ENCODE assay signal across 18 cellular contexts in genomic region chr14:105118646-105119409, GRCh38. TPM values are rescaled to one million over a fixed set of nuclear protein-coding genes. Genes with fewer than 3 reads are reported as not detected.
DNase-seq lines count a peak whose midpoint lies in the region; TF ChIP-seq lines count a peak whose summit lies in the region.
"Had no signal": no experiment of that assay in that cellular context is flagged by ENCODE, and none has a peak within 500 bp of the region (broad histone marks: within the 10 kb centered on the region; RNA-seq: fewer than 3 reads in every experiment).

No MANE protein-coding gene starts in this region.

- no peaks in the 10 kb centered on the region for H4K20me1 ChIP-seq in mammary epithelial cell (ENCODE audit: insufficient read depth, low read length)

- no peak overlapping the region for H3K9ac ChIP-seq in mammary epithelial cell (ENCODE audit: insufficient read depth, low read length)

- no peaks in the 10 kb centered on the region for H3K27me3 ChIP-seq in mammary epithelial cell (ENCODE audit: insufficient read depth, low read length)
- H3K27me3 ChIP-seq: BE2C, cardiac muscle cell, ovary, testis had no signal

- peak overlapping the region; percentile 81 for H3K4me3 Mint-ChIP-seq in type B pancreatic cell
- H3K4me3 Mint-ChIP-seq: activated CD4-positive, alpha-beta memory T cell treated with anti-CD3 and anti-CD28 coated beads, Interleukin-2, amount 10 ng/mL, durations not matched to agents 7 days and 5 days; activated naive CD8-positive, alpha-beta T cell treated with anti-CD3 and anti-CD28 coated beads for 36 hours; activated T-cell treated with anti-CD3 and anti-CD28 coated beads, Interleukin-2, amount 50 U/mL, for 72 hours; GM23338 had no signal

- in situ Hi-C loops in mammary epithelial cell (cut with MboI; ENCODE audit: low sequenced_read_pairs in 2 of 2): no loop called here
- in situ Hi-C loops in KBM-7 (cut with MboI; ENCODE audit: low pct_unique_long_range_greater_than_20kb, low sequenced_read_pairs): no loop called here

- no peak for TF ChIP-seq CTCF in LNCaP clone FGC (IDR thresholded peaks at IDR 0.05; ENCODE audit: control insufficient read depth, extremely low read depth, insufficient read depth)
- TF ChIP-seq CTCF in mammary epithelial cell (conservative IDR thresholded peaks at IDR 0.05 in 1 of 2, IDR thresholded peaks at IDR 0.05 in 1 of 2; ENCODE audit: extremely low read depth in 1 of 2, insufficient read depth in 1 of 2, low read depth in 1 of 2, low read length in 2 of 2): no peak
- no peak for TF ChIP-seq CTCF in lower leg skin (IDR thresholded peaks at IDR 0.05)
- TF ChIP-seq CTCF in type B pancreatic cell (conservative IDR thresholded peaks at IDR 0.05): no peak

- H3K79me2 ChIP-seq in mammary epithelial cell (ENCODE audit: insufficient read depth, low read length): no peaks in the 10 kb centered on the region

- no peaks in the 10 kb centered on the region for H3K36me3 Mint-ChIP-seq in type B pancreatic cell
- H3K36me3 Mint-ChIP-seq: activated naive CD8-positive, alpha-beta T cell treated with anti-CD3 and anti-CD28 coated beads for 36 hours had no signal

- DNase-seq in LNCaP clone FGC (ENCODE audit: low read depth) (peak; percentile 69), mammary epithelial cell (peak; percentile 77), lower leg skin (ENCODE audit: low spot score in 2 of 2) (peak; percentile 66 to 87), type B pancreatic cell (ENCODE audit: extremely low spot score, unreplicated experiment) (peak; percentile 71), KBM-7 (no peak), NCI-H1417 treated with DMSO at 0.1 percent for 48 hours (lab: John Stamatoyannopoulos, UW) (no peak)
- no peak for DNase-seq in NK-92 treated with Interleukin-12 subunit alpha and Interleukin-12 subunit beta, amount 100 ng/mL, for 24 hours (lab: John Stamatoyannopoulos, UW)
- DNase-seq: activated CD4-positive, alpha-beta memory T cell treated with anti-CD3 and anti-CD28 coated beads, Interleukin-2, amount 10 ng/mL, durations not matched to agents 7 days and 5 days; activated naive CD8-positive, alpha-beta T cell treated with anti-CD3 and anti-CD28 coated beads for 36 hours; activated T-cell treated with anti-CD3 and anti-CD28 coated beads, Interleukin-2, amount 50 U/mL, for 72 hours; BE2C; IMR-90; ovary; SW 1271; testis had no signal

- H3K36me3 ChIP-seq in mammary epithelial cell (ENCODE audit: insufficient read depth, low read length): no peaks in the 10 kb centered on the region
- H3K36me3 ChIP-seq: BE2C, cardiac muscle cell, ovary had no signal

- peaks cover 5% of the 10 kb centered on the region for H3K4me1 Mint-ChIP-seq in type B pancreatic cell (ENCODE audit: unreplicated experiment)
- H3K4me1 Mint-ChIP-seq: activated CD4-positive, alpha-beta memory T cell treated with anti-CD3 and anti-CD28 coated beads, Interleukin-2, amount 10 ng/mL, durations not matched to agents 7 days and 5 days; activated naive CD8-positive, alpha-beta T cell treated with anti-CD3 and anti-CD28 coated beads for 36 hours; GM23338 had no signal

- peaks cover 24% of the 10 kb centered on the region for H3K4me1 ChIP-seq in mammary epithelial cell (ENCODE audit: insufficient read depth, low read length)
- H3K4me1 ChIP-seq: BE2C, testis had no signal

- TF ChIP-seq POLR2A in lower leg skin (IDR thresholded peaks at IDR 0.05): no peak

- BruUV-seq in mammary epithelial cell (replicated peaks; lab: Mats Ljungman, UMichigan): no TSS peak

- H3K27ac ChIP-seq in mammary epithelial cell (ENCODE audit: insufficient read depth, low read depth, low read length): no peak overlapping the region
- H3K27ac ChIP-seq: cardiac muscle cell, ovary, testis had no signal

- H3K9me3 Mint-ChIP-seq in type B pancreatic cell: peaks cover 12% of the 10 kb centered on the region

- intact Hi-C loops in mammary epithelial cell (cut with micrococcal nuclease) (loop anchor here (2.0 kb wide), 1 partner anchor 28 kb away; no protein-coding TSS in a partner anchor), lower leg skin (cut with DNase I; ENCODE audit: low total_unique reads) (no loop called here)

- CTCF ChIA-PET in mammary epithelial cell (lab: Charles Lee; ENCODE audit: low non-redundant PET): no interaction called here

- peak overlapping the region; percentile 74 for H3K4me2 ChIP-seq in mammary epithelial cell (ENCODE audit: insufficient read depth, low read depth, low read length)
- H3K4me2 ChIP-seq: GM23338 had no signal

- peaks cover 4% of the 10 kb centered on the region for H3K27me3 Mint-ChIP-seq in type B pancreatic cell

- H3K4me3 ChIP-seq in LNCaP clone FGC (ENCODE audit: low read depth, low read length): peak overlapping the region; percentile 17
- H3K4me3 ChIP-seq in mammary epithelial cell (replicated peaks in 1 of 3; ENCODE audit: insufficient read depth in 1 of 3, low read depth in 2 of 3, low read length in 3 of 3): no peak overlapping the region
- H3K4me3 ChIP-seq in lower leg skin (ENCODE audit: low read depth, poor library complexity, severe bottlenecking): no peak overlapping the region
- H3K4me3 ChIP-seq: cardiac muscle cell, GM23338, ovary, testis had no signal

- H2AFZ ChIP-seq in mammary epithelial cell (ENCODE audit: low read depth, low read length): peak overlapping the region; percentile 58
- H2AFZ ChIP-seq: GM23338 had no signal

- H3K27ac Mint-ChIP-seq in type B pancreatic cell: peak overlapping the region; percentile 97
- H3K27ac Mint-ChIP-seq: activated CD4-positive, alpha-beta memory T cell treated with anti-CD3 and anti-CD28 coated beads, Interleukin-2, amount 10 ng/mL, durations not matched to agents 7 days and 5 days; activated naive CD8-positive, alpha-beta T cell treated with anti-CD3 and anti-CD28 coated beads for 36 hours; activated T-cell treated with anti-CD3 and anti-CD28 coated beads, Interleukin-2, amount 50 U/mL, for 72 hours; GM23338 had no signal

- peaks cover 12% of the 10 kb centered on the region for H3K9me3 ChIP-seq in mammary epithelial cell (replicated peaks; ENCODE audit: insufficient read depth, low read length)
- H3K9me3 ChIP-seq: testis had no signal

- WGBS in mammary epithelial cell (ENCODE audit: low coverage, missing lambda C conversion rate): 0% methylated on average over 11 of the region's 11 CpGs
- WGBS in lower leg skin, 2 donors: 40 to 42% methylated on average over 11 of the region's 11 CpGs

- dilution Hi-C loops in mammary epithelial cell (cut with HindIII; ENCODE audit: low sequenced_read_pairs): no loop called here

RNA-seq across cellular contexts. Expression of gene JAG2, which starts 49.7 kb away (rescaled TPM):
- total RNA-seq in mammary epithelial cell (100 to 1,000 TPM in 1 of 2 donors, 10 to 100 TPM in 1; 75.2 to 124 TPM), lower leg skin (10 to 100 TPM; 50.4 to 96.1 (median 63.1) TPM), type B pancreatic cell (ENCODE audit: low replicate concordance) (16.5 and 37.1 TPM in 2 replicates)
- 42.6 TPM for polyA plus RNA-seq in mammary epithelial cell
- polyA minus RNA-seq in mammary epithelial cell: 67.1 TPM
- total RNA-seq: RPMI7951 had no signal

RNA-seq across cellular contexts. Expression of gene GPR132, which starts 53.6 kb away (rescaled TPM):
- under 1 TPM in 1 of 2 donors, not detected in 1; 0.24 TPM for total RNA-seq in mammary epithelial cell
- not detected for polyA plus RNA-seq in mammary epithelial cell
- not detected for polyA minus RNA-seq in mammary epithelial cell
- 1 to 10 TPM in 3 of 4 donors, under 1 TPM in 1; 0.84 to 1.3 (median 1.1) TPM for total RNA-seq in lower leg skin
- 0.24 and 0.33 TPM in 2 replicates for total RNA-seq in type B pancreatic cell (ENCODE audit: low replicate concordance)
- polyA plus RNA-seq: GM23338 had no signal

Comparison
In these comparisons a context has a peak if more than half of its experiments do, and no peak if none do; other contexts are left out.
1. DNase-seq: peak in LNCaP clone FGC (single experiment), mammary epithelial cell (single experiment), lower leg skin (2 of 2) and type B pancreatic cell (single experiment); none in KBM-7 (single experiment), NCI-H1417 treated with DMSO at 0.1 percent for 48 hours (single experiment) and NK-92 treated with Interleukin-12 subunit alpha and Interleukin-12 subunit beta, amount 100 ng/mL, for 24 hours (single experiment).